ENCODE assay signal across 7 cellular contexts in the genomic region with DNA sequence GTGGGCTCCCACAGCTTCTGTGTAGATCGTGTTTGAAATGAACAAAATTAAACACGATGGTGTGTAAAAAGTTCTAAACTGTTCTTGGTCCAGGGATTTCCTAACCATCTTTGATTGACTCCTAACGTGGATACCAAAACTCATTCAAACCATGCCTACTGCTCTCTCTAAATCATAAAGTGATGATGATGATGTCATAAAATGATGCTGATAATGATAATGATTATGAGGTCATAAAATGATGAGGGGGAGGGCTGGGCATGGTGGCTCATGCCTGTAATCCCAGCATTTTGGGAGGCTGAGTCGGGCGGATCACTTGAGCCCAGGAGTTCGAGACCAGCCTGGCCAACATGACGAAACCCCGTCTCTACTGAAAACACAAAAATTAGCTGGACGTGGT.
"Had no signal": no experiment of that assay in that cellular context is flagged by ENCODE, and none has a peak within 500 bp of the region (broad histone marks: within the 10 kb centered on the region; RNA-seq: fewer than 3 reads in every experiment).

No MANE protein-coding gene starts in this region.

- H2AFZ ChIP-seq: GM23248 had no signal

- H3K4me3 ChIP-seq: GM23248, HAP-1 had no signal

- H3K9me3 ChIP-seq: HAP-1 had no signal

- H3K36me3 ChIP-seq: HAP-1 had no signal

- DNase-seq: GM23248, GOT3, H7, KG1 had no signal

- H3K4me1 ChIP-seq: HAP-1 had no signal

- H3K9ac ChIP-seq: GM23248 had no signal

- H3K27ac ChIP-seq: GM23248 had no signal

- FAIRE-seq: HTR-8/SVneo had no signal

- ATAC-seq: HCT116 had no signal
